Comparison of ENCODE assay signal across 7 cellular contexts in genomic region chr16:75065149-75065807, GRCh38. TPM values are rescaled to one million over a fixed set of nuclear protein-coding genes. Genes with fewer than 3 reads are reported as not detected.
DNase-seq lines count a peak whose midpoint lies in the region; ATAC-seq and TF ChIP-seq lines count a peak whose summit lies in the region.

No MANE protein-coding gene starts in this region.

- H3K9me3 ChIP-seq in KOPT-K1 (ENCODE audit: insufficient read depth, low read length, poor library complexity, severe bottlenecking), result no peaks in the 10 kb centered on the region
- H3K9me3 ChIP-seq in stomach, result no peaks in the 10 kb centered on the region

- H3K27ac ChIP-seq in KOPT-K1 (ENCODE audit: low read depth, low read length, poor library complexity, severe bottlenecking) (peak overlapping the region; percentile 96), stomach (peak overlapping the region; percentile 83 to 94 (median 85))

- peak; percentile 61 for DNase-seq in activated CD8-positive, alpha-beta T cell treated with anti-CD3 and anti-CD28 coated beads, Interleukin-2, amount 10 ng/mL, durations not matched to agents 7 days and 5 days
- peak; percentile 47 to 56 for DNase-seq in left colon
- no peak for DNase-seq in stomach
- DNase-seq in cardiac septum (ENCODE audit: low spot score), result no peak
- DNase-seq in retina, result no peak

- no peak for TF ChIP-seq CTCF in stomach (IDR thresholded peaks at IDR 0.05)

- H3K4me3 Mint-ChIP-seq in activated CD8-positive, alpha-beta T cell treated with anti-CD3 and anti-CD28 coated beads, Interleukin-2, amount 10 ng/mL, durations not matched to agents 7 days and 5 days, result peak overlapping the region; percentile 64

- intact Hi-C loops in left colon (cut with DNase I, micrococcal nuclease) (no loop called here), stomach (cut with DNase I; ENCODE audit: low total_unique reads) (no loop called here), cardiac septum (cut with DNase I) (no loop called here)

- H3K27me3 ChIP-seq in stomach, result no peaks in the 10 kb centered on the region

- H3K9me3 Mint-ChIP-seq in activated CD8-positive, alpha-beta T cell treated with anti-CD3 and anti-CD28 coated beads, Interleukin-2, amount 10 ng/mL, durations not matched to agents 7 days and 5 days (ENCODE audit: insufficient read depth), result no peaks in the 10 kb centered on the region

- no peak for TF ChIP-seq EP300 in stomach (IDR thresholded peaks at IDR 0.05)

- 24 to 41% (median 29%) methylated on average over 13 of the region's 13 CpGs for WGBS in stomach, 5 donors

- peaks cover 36% of the 10 kb centered on the region for H3K4me1 Mint-ChIP-seq in activated CD8-positive, alpha-beta T cell treated with anti-CD3 and anti-CD28 coated beads, Interleukin-2, amount 10 ng/mL, durations not matched to agents 7 days and 5 days (ENCODE audit: low read depth)

- H3K27me3 Mint-ChIP-seq in activated CD8-positive, alpha-beta T cell treated with anti-CD3 and anti-CD28 coated beads, Interleukin-2, amount 10 ng/mL, durations not matched to agents 7 days and 5 days (ENCODE audit: low read depth), result no peaks in the 10 kb centered on the region

- no peaks in the 10 kb centered on the region for H3K36me3 ChIP-seq in KOPT-K1 (ENCODE audit: insufficient read depth, low read length)
- H3K36me3 ChIP-seq in stomach, result no peaks in the 10 kb centered on the region

- ATAC-seq in activated CD8-positive, alpha-beta T cell treated with anti-CD3 and anti-CD28 coated beads, Interleukin-2, amount 10 ng/mL, durations not matched to agents 7 days and 5 days, result peak; percentile 94
- ATAC-seq in left colon (peak; percentile 82), GM21447 (IDR thresholded peaks at IDR 0.05; ENCODE audit: unreplicated experiment) (no peak)

- TF ChIP-seq POLR2A in stomach (IDR thresholded peaks at IDR 0.05), result no peak

- no peaks in the 10 kb centered on the region for H3K36me3 Mint-ChIP-seq in activated CD8-positive, alpha-beta T cell treated with anti-CD3 and anti-CD28 coated beads, Interleukin-2, amount 10 ng/mL, durations not matched to agents 7 days and 5 days (ENCODE audit: low read depth)

- H3K27ac Mint-ChIP-seq in activated CD8-positive, alpha-beta T cell treated with anti-CD3 and anti-CD28 coated beads, Interleukin-2, amount 10 ng/mL, durations not matched to agents 7 days and 5 days, result peak overlapping the region; percentile 72

- CTCF ChIA-PET in activated CD8-positive, alpha-beta T cell treated with anti-CD3 and anti-CD28 coated beads, Interleukin-2, amount 10 ng/mL, durations not matched to agents 7 days and 5 days (lab: Charles Lee), result interaction anchor here (1.3 to 7.5 kb wide), 6 partner anchors 10 to 80 kb away, joined by 3 to 62 read pairs (median 6); partner anchors contain the start of genes WDR59 and ZNRF1

- H3K4me3 ChIP-seq in stomach, result peak overlapping the region in 2 of 4 donors; percentile 2 to 7

- peaks cover 57 to 91% (median 81%) of the 10 kb centered on the region in 4 donors for H3K4me1 ChIP-seq in stomach

- POLR2A ChIA-PET in activated CD8-positive, alpha-beta T cell treated with anti-CD3 and anti-CD28 coated beads, Interleukin-2, amount 10 ng/mL, durations not matched to agents 7 days and 5 days (lab: Charles Lee), result interaction anchor here (0.7 to 2.0 kb wide), 4 partner anchors 10 to 43 kb away, joined by 3 to 13 read pairs (median 4); no protein-coding TSS in a partner anchor

RNA-seq across cellular contexts. Expression of gene LDHD, which starts 51.3 kb away (rescaled TPM):
- under 1 TPM in 1 of 2 experiments, not detected in 1; 0.13 TPM for total RNA-seq in activated CD8-positive, alpha-beta T cell treated with anti-CD3 and anti-CD28 coated beads, Interleukin-2, amount 10 ng/mL, durations not matched to agents 7 days and 5 days
- total RNA-seq in left colon, result 10 to 100 TPM; 85.0 to 89.2 TPM
- total RNA-seq in stomach, result 100 to 1,000 TPM in 1 of 5 donors, 10 to 100 TPM in 3, 1 to 10 TPM in 1; 5.0 to 110 (median 27.2) TPM
- polyA plus RNA-seq in stomach, result 10 to 100 TPM; 13.0 to 34.2 (median 21.0) TPM
- total RNA-seq in cardiac septum, result 89.3 TPM

Comparison
In these comparisons a context has a peak if more than half of its experiments do, and no peak if none do; other contexts are left out.
1. DNase-seq: peak in activated CD8-positive, alpha-beta T cell treated with anti-CD3 and anti-CD28 coated beads, Interleukin-2, amount 10 ng/mL, durations not matched to agents 7 days and 5 days (single experiment) and left colon (2 of 2); none in stomach (single experiment), cardiac septum (single experiment) and retina (single experiment).
2. RNA of gene LDHD, which starts 51.3 kb away (total RNA-seq): 89.3 TPM in cardiac septum (single experiment), 85.0 to 89.2 TPM in left colon and 5.0 to 110 TPM in stomach; 0.13 TPM in activated CD8-positive, alpha-beta T cell treated with anti-CD3 and anti-CD28 coated beads, Interleukin-2, amount 10 ng/mL, durations not matched to agents 7 days and 5 days; every median in the first group is over 4 times any median in the second.